Comparison of ENCODE assay signal across 1 cellular context in the genomic region with DNA sequence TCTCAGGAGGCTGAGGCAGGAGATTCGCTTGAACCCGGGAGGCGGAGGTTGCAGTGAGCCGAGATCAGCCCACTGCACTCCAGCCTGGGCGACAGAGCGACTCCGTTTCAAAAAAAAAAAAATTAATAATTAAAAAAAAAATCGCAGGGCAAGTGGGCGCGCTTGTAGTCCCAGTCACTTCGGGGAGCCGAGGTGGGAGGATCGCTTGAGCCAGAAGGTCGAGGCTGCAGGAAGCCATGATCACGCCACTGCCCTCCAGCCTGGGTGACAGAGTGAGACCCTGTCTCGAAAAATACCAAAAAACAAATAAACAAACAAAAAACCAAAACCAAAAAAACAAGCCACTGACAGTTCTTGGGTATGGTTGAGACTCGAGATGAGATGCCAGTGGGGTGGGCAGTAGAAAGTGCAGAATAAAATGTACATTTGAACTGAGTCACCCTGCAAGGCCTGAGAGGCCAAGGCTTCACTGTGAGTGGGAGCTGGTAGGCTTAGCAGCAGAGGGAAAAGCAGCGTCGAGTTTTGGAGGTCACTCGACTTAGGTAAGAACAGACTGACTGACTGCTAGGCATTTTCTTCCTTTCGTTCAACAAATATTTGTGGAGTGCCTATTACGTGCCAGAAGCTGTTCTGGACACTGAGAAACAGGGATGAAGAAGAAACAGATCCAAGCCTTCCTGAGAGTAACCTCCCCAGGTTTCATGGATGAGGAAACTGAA.
TF ChIP-seq lines count a peak whose summit lies in the region.

No MANE protein-coding gene starts in this region.

TF ChIP-seq in H1, 55 proteins besides CTCF, POLR2A, EP300 and RAD21 (continued from another document):
- TF ChIP-seq RBBP5 (IDR thresholded peaks at IDR 0.05; ENCODE audit: borderline replicate concordance, low read depth, low read length), result no peak
- TF ChIP-seq SP1 (IDR thresholded peaks at IDR 0.05; ENCODE audit: low read depth, low read length), result no peak
- TF ChIP-seq CHD1 (IDR thresholded peaks at IDR 0.05; ENCODE audit: low read depth, low read length), result no peak
- TF ChIP-seq, protein P1, sequence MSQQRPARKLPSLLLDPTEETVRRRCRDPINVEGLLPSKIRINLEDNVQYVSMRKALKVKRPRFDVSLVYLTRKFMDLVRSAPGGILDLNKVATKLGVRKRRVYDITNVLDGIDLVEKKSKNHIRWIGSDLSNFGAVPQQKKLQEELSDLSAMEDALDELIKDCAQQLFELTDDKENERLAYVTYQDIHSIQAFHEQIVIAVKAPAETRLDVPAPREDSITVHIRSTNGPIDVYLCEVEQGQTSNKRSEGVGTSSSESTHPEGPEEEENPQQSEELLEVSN (IDR thresholded peaks at IDR 0.05), result no peak
- no peak for TF ChIP-seq TAF7 (optimal IDR thresholded peaks at IDR 0.05; ENCODE audit: borderline replicate concordance, low read depth, low read length)
- TF ChIP-seq MAFK (IDR thresholded peaks at IDR 0.05; ENCODE audit: low read depth, low read length), result no peak
- TF ChIP-seq EGR1 (IDR thresholded peaks at IDR 0.05; ENCODE audit: borderline replicate concordance, low read depth, low read length), result no peak
- no peak for TF ChIP-seq HDAC2 (IDR thresholded peaks at IDR 0.05; ENCODE audit: borderline replicate concordance in 1 of 2, low read depth in 2 of 2, low read length in 2 of 2)
- no peak for TF ChIP-seq SP4 (IDR thresholded peaks at IDR 0.05; ENCODE audit: low read length)
